In genomic region chr2:62197609-62198236, GRCh38 we compare ENCODE assay signal across 8 cellular contexts. TPM values are rescaled to one million over a fixed set of nuclear protein-coding genes. Genes with fewer than 3 reads are reported as not detected.
DNase-seq lines count a peak whose midpoint lies in the region; ATAC-seq, FAIRE-seq and TF ChIP-seq lines count a peak whose summit lies in the region.

No MANE protein-coding gene starts in this region.

- no peaks in the 10 kb centered on the region for H3K36me3 ChIP-seq in PC-3 (ENCODE audit: low read depth, low read length)
- no peaks in the 10 kb centered on the region for H3K36me3 ChIP-seq in spleen

- CTCF ChIA-PET in PC-3 (lab: Charles Lee) (no interaction called here), MCF 10A (lab: Yijun Ruan, JAX) (interaction anchor here (0.6 to 1.8 kb wide), 7 partner anchors 18 to 214 kb away, joined by 3 to 5 read pairs (median 3); no protein-coding TSS in a partner anchor)

- FAIRE-seq in RCC 7860 (lab: Jason Lieb, UNC), result no peak

- no peak for TF ChIP-seq POLR2A in spleen (IDR thresholded peaks at IDR 0.05)

- peaks cover 25% of the 10 kb centered on the region for H3K4me1 Mint-ChIP-seq in MCF 10A (ENCODE audit: insufficient read depth, unreplicated experiment)

- peak overlapping the region; percentile 59 for H2AFZ ChIP-seq in PC-3 (ENCODE audit: low read length)

- H3K36me3 Mint-ChIP-seq in MCF 10A (ENCODE audit: insufficient read depth, unreplicated experiment), result no peaks in the 10 kb centered on the region

- no peaks in the 10 kb centered on the region for H3F3A ChIP-seq in PC-3 (ENCODE audit: low read length, unreplicated experiment)

- H3K4me2 ChIP-seq in PC-3 (ENCODE audit: low read length), result peak overlapping the region; percentile 97

- peaks cover 7% of the 10 kb centered on the region for H3K4me1 ChIP-seq in PC-3 (ENCODE audit: insufficient read depth, low read length)
- peaks cover 45 to 76% (median 65%) of the 10 kb centered on the region in 6 donors for H3K4me1 ChIP-seq in spleen

- no peak overlapping the region for H3K27ac ChIP-seq in PC-3 (ENCODE audit: low read length)
- H3K27ac ChIP-seq in spleen, result peak overlapping the region; percentile 90 to 99 (median 96)

- no peaks in the 10 kb centered on the region for H3K9me3 ChIP-seq in PC-3 (ENCODE audit: low read length)
- H3K9me3 ChIP-seq in spleen, result no peaks in the 10 kb centered on the region

- TF ChIP-seq CTCF in GM12875 (IDR thresholded peaks at IDR 0.05; ENCODE audit: borderline replicate concordance, insufficient read depth, low read depth, low read length) (no peak), PC-3 (conservative IDR thresholded peaks at IDR 0.05; ENCODE audit: low read depth, low read length) (no peak), MCF 10A (IDR thresholded peaks at IDR 0.05; ENCODE audit: unreplicated experiment) (no peak), spleen (IDR thresholded peaks at IDR 0.05 in 8 of 11, conservative IDR thresholded peaks at IDR 0.05 in 3 of 11) (no peak)

- DNase-seq in PC-3 (peak; percentile 52), MCF 10A (ENCODE audit: unreplicated experiment) (peak; percentile 27), islet precursor cell (peak; percentile 62), spleen (peak; percentile 89), NCI-H446 treated with DMSO at 0.1 percent for 48 hours (lab: John Stamatoyannopoulos, UW) (no peak), RCC 7860 (ENCODE audit: low spot score) (no peak)

- H3K9ac ChIP-seq in PC-3 (ENCODE audit: low read length), result peak overlapping the region; percentile 75

- no peaks in the 10 kb centered on the region for H3K9me2 ChIP-seq in PC-3 (replicated peaks; ENCODE audit: low read length)

- intact Hi-C loops in PC-3 (cut with micrococcal nuclease), result loop anchor here (2.0 to 10.0 kb wide), 4 partner anchors 185 to 283 kb away; no protein-coding TSS in a partner anchor
- intact Hi-C loops in MCF 10A (cut with micrococcal nuclease), result loop anchor here (2.0 to 5.0 kb wide), 4 partner anchors 91 to 279 kb away; no protein-coding TSS in a partner anchor
- intact Hi-C loops in spleen (cut with DNase I; ENCODE audit: low total_unique reads), result loop anchor here (5.0 to 10.0 kb wide), 3 partner anchors 107 to 283 kb away; no protein-coding TSS in a partner anchor

- H3K9me3 Mint-ChIP-seq in MCF 10A (ENCODE audit: unreplicated experiment), result no peaks in the 10 kb centered on the region

- 2 to 3% (median 2%) methylated on average over 20 of the region's 20 CpGs for WGBS in spleen, 5 donors

- ATAC-seq in PC-3 (peak; percentile 49), GM21723 (IDR thresholded peaks at IDR 0.05; ENCODE audit: unreplicated experiment) (no peak)

- H3K27me3 ChIP-seq in PC-3 (ENCODE audit: low read length) (no peaks in the 10 kb centered on the region), spleen (replicated peaks in 1 of 7) (no peaks in the 10 kb centered on the region)

- POLR2A ChIA-PET in PC-3 (lab: Charles Lee; ENCODE audit: unreplicated experiment), result no interaction called here
- POLR2A ChIA-PET in MCF 10A (lab: Yijun Ruan, JAX), result interaction anchor here (0.6 to 1.6 kb wide), 4 partner anchors 57 to 214 kb away, joined by 3 to 8 read pairs (median 4); no protein-coding TSS in a partner anchor

- peaks cover 65% of the 10 kb centered on the region for H3K79me2 ChIP-seq in PC-3 (ENCODE audit: low read length)

- H3K27ac Mint-ChIP-seq in MCF 10A (ENCODE audit: low read depth, unreplicated experiment), result peak overlapping the region; percentile 66

- peaks cover 31% of the 10 kb centered on the region for H4K20me1 ChIP-seq in PC-3 (ENCODE audit: low read length)

- no peaks in the 10 kb centered on the region for H3K27me3 Mint-ChIP-seq in MCF 10A (ENCODE audit: insufficient read depth, unreplicated experiment)

- no TSS peak for BruUV-seq in PC-3 (replicated peaks; lab: Mats Ljungman, UMichigan)
- BruUV-seq in MCF 10A (replicated peaks; lab: Mats Ljungman, UMichigan), result TSS peak; percentile 26

- H3K4me3 ChIP-seq in GM12875 (ENCODE audit: low read depth, low read length) (peak overlapping the region; percentile 91), PC-3 (ENCODE audit: low read length) (peak overlapping the region; percentile 90), spleen (peak overlapping the region; percentile 85 to 98 (median 92))

- peak overlapping the region; percentile 88 for H3K4me3 Mint-ChIP-seq in MCF 10A (ENCODE audit: unreplicated experiment)

RNA-seq across cellular contexts. Expression of gene B3GNT2, which starts 1.8 kb away (rescaled TPM):
- total RNA-seq in PC-3 (2014; rRNA removed), result 14.5 and 18.0 TPM in 2 replicates
- 12.3 and 15.3 TPM in 2 replicates for total RNA-seq in MCF 10A (2022)
- 10 to 100 TPM; 21.3 to 40.3 (median 28.9) TPM for total RNA-seq in spleen
- polyA plus RNA-seq in spleen, result 10 to 100 TPM in 1 of 3 donors, 1 to 10 TPM in 2; 6.5 to 11.3 (median 8.5) TPM

Comparison
In these comparisons a context has a peak if more than half of its experiments do, and no peak if none do; other contexts are left out.
1. DNase-seq: peak in PC-3 (single experiment), MCF 10A (single experiment), islet precursor cell (single experiment) and spleen (single experiment); none in NCI-H446 treated with DMSO at 0.1 percent for 48 hours (single experiment) and RCC 7860 (single experiment).
2. Peak in every context shown above with its lines, with median percentiles within 50 percentile points of each other: H3K4me3 ChIP-seq.